Comparison of ENCODE assay signal across 27 cellular contexts in the genomic region with DNA sequence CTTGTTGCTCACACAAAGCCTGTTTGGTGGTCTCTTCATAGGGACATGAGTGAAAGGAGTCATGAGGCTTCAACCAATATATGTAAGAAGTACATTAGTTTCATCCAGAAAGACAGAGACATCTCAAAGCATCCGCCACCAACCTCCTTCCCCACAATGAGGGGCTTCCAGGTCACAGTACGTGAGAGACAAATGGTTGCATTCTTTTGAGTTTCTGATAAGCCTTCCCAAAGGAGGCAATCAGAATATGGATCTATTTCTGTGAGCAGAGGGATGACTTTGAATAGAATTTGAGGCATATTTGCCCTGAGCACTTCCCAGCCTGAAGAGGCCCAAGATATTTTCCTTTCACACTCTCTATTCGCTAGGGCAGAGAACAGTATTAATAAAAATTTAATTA.
"Had no signal": no experiment of that assay in that cellular context is flagged by ENCODE, and none has a peak within 500 bp of the region (broad histone marks: within the 10 kb centered on the region; RNA-seq: fewer than 3 reads in every experiment).

No MANE protein-coding gene starts in this region.

- H3K36me3 Mint-ChIP-seq: stimulated activated effector memory CD8-positive, alpha-beta T cell treated with anti-CD3 and anti-CD28 coated beads, Interleukin-12 subunit alpha, Interleukin-12 subunit beta, amount 100 ng/mL, for 72 hours; stimulated activated memory B cell treated with anti-CD40 and anti-IgM and Interleukin-4, amounts not matched to agents 10 μg/mL and 1 μg/mL and 100 μg/mL, for 72 hours; stimulated activated naive B cell treated with anti-CD40 and anti-IgM and Interleukin-4, amounts not matched to agents 10 μg/mL and 1 μg/mL and 100 μg/mL, for 72 hours; type B pancreatic cell had no signal

- DNase-seq: stimulated activated CD4-positive, alpha-beta T cell treated with anti-CD3 and anti-CD28 coated beads, Interleukin-2, amount 100 ng/mL, for 48 hours; stimulated activated CD4-positive, alpha-beta T cell treated with anti-CD3 and anti-CD28 coated beads, Interleukin-4, amount 100 ng/mL, for 1 hour; stimulated activated CD4-positive, alpha-beta T cell treated with anti-CD3 and anti-CD28 coated beads, Interleukin-4, amount 100 ng/mL, for 24 hours; stimulated activated CD4-positive, alpha-beta T cell treated with anti-CD3 and anti-CD28 coated beads, Interleukin-4, amount 100 ng/mL, for 4 hours; stimulated activated CD8-positive, alpha-beta memory T cell treated with anti-CD3 and anti-CD28 coated beads, Interleukin-4, amount 100 ng/mL, for 48 hours; stimulated activated naive B cell treated with anti-CD40 and anti-IgM and Interleukin-4, amounts not matched to agents 10 μg/mL and 1 μg/mL and 100 μg/mL, for 72 hours; stimulated activated naive CD4-positive, alpha-beta T cell; stimulated activated naive CD4-positive, alpha-beta T cell treated with Interleukin-2 at 50 U/mL for 16 hours; stimulated activated naive CD8-positive, alpha-beta T cell treated with anti-CD3 and anti-CD28 coated beads, Interleukin-15, amount 100 ng/mL, for 72 hours; stimulated activated naive CD8-positive, alpha-beta T cell treated with anti-CD3 and anti-CD28 coated beads, Interleukin-15, Interleukin-2, amounts not matched to agents 100 U/mL and 50 U/mL, for 24 hours; stomach; substantia nigra; testis; thyroid gland; tibial artery; transverse colon; upper lobe of left lung; upper lobe of right lung; uterus had no signal

- H3K4me1 Mint-ChIP-seq: stimulated activated effector memory CD8-positive, alpha-beta T cell treated with anti-CD3 and anti-CD28 coated beads, Interleukin-12 subunit alpha, Interleukin-12 subunit beta, amount 100 ng/mL, for 72 hours; stimulated activated memory B cell treated with anti-CD40 and anti-IgM and Interleukin-4, amounts not matched to agents 10 μg/mL and 1 μg/mL and 100 μg/mL, for 72 hours; stimulated activated naive B cell treated with anti-CD40 and anti-IgM and Interleukin-4, amounts not matched to agents 10 μg/mL and 1 μg/mL and 100 μg/mL, for 72 hours had no signal

- H3K4me3 ChIP-seq: stomach, suprapubic skin, testis, thoracic aorta, thyroid gland, tibial artery, tibial nerve, transverse colon, upper lobe of left lung, upper lobe of right lung, uterus, vagina had no signal

- H3K9me3 Mint-ChIP-seq: stimulated activated naive CD8-positive, alpha-beta T cell treated with anti-CD3 and anti-CD28 coated beads, Interleukin-15, Interleukin-2, amounts not matched to agents 100 ng/mL and 50 ng/mL, for 24 hours had no signal

- H3K9me3 ChIP-seq: suprapubic skin, testis, thoracic aorta, thyroid gland, tibial artery, transverse colon, upper lobe of left lung, upper lobe of right lung, uterus, vagina had no signal

- H3K27ac ChIP-seq: stomach, suprapubic skin, testis, thoracic aorta, thyroid gland, tibial artery, tibial nerve, transverse colon, upper lobe of left lung, upper lobe of right lung, uterus, vagina had no signal

- H3K4me3 Mint-ChIP-seq: stimulated activated effector memory CD8-positive, alpha-beta T cell treated with anti-CD3 and anti-CD28 coated beads, Interleukin-12 subunit alpha, Interleukin-12 subunit beta, amount 100 ng/mL, for 72 hours; stimulated activated memory B cell treated with anti-CD40 and anti-IgM and Interleukin-4, amounts not matched to agents 10 μg/mL and 1 μg/mL and 100 μg/mL, for 72 hours; stimulated activated naive B cell treated with anti-CD40 and anti-IgM and Interleukin-4, amounts not matched to agents 10 μg/mL and 1 μg/mL and 100 μg/mL, for 72 hours; stimulated activated naive CD8-positive, alpha-beta T cell treated with anti-CD3 and anti-CD28 coated beads, Interleukin-15, amount 100 ng/mL, for 72 hours; stimulated activated naive CD8-positive, alpha-beta T cell treated with anti-CD3 and anti-CD28 coated beads, Interleukin-15, Interleukin-2, amounts not matched to agents 100 ng/mL and 50 ng/mL, for 24 hours; type B pancreatic cell had no signal

- H3K27me3 ChIP-seq: stomach, suprapubic skin, testis, thyroid gland, tibial artery, tibial nerve, transverse colon, upper lobe of left lung, upper lobe of right lung, uterus, vagina had no signal

- H3K27me3 Mint-ChIP-seq: stimulated activated naive B cell treated with anti-CD40 and anti-IgM and Interleukin-4, amounts not matched to agents 10 μg/mL and 1 μg/mL and 100 μg/mL, for 72 hours; stimulated activated naive CD8-positive, alpha-beta T cell treated with anti-CD3 and anti-CD28 coated beads, Interleukin-15, amount 100 ng/mL, for 72 hours; stimulated activated naive CD8-positive, alpha-beta T cell treated with anti-CD3 and anti-CD28 coated beads, Interleukin-15, Interleukin-2, amounts not matched to agents 100 ng/mL and 50 ng/mL, for 24 hours; type B pancreatic cell had no signal

- H3K27ac Mint-ChIP-seq: stimulated activated effector memory CD8-positive, alpha-beta T cell treated with anti-CD3 and anti-CD28 coated beads, Interleukin-12 subunit alpha, Interleukin-12 subunit beta, amount 100 ng/mL, for 72 hours; stimulated activated memory B cell treated with anti-CD40 and anti-IgM and Interleukin-4, amounts not matched to agents 10 μg/mL and 1 μg/mL and 100 μg/mL, for 72 hours; stimulated activated naive B cell treated with anti-CD40 and anti-IgM and Interleukin-4, amounts not matched to agents 10 μg/mL and 1 μg/mL and 100 μg/mL, for 72 hours; stimulated activated naive CD8-positive, alpha-beta T cell treated with anti-CD3 and anti-CD28 coated beads, Interleukin-15, Interleukin-2, amounts not matched to agents 100 ng/mL and 50 ng/mL, for 24 hours; type B pancreatic cell had no signal

- H3K4me1 ChIP-seq: stomach, suprapubic skin, testis, thyroid gland, tibial artery, tibial nerve, transverse colon, upper lobe of left lung, upper lobe of right lung, uterus, vagina had no signal

- H3K36me3 ChIP-seq: stomach, suprapubic skin, thoracic aorta, thyroid gland, tibial artery, tibial nerve, transverse colon, upper lobe of left lung, upper lobe of right lung, uterus, vagina had no signal
